ENCODE assay signal across 1 cellular context in genomic region chr7:105005006-105005405, GRCh38.
TF ChIP-seq lines count a peak whose summit lies in the region.

No MANE protein-coding gene starts in this region.

TF ChIP-seq in HepG2, 621 proteins besides CTCF, POLR2A, EP300 and RAD21:
- TF ChIP-seq SALL1 (CRISPR knock-in tag; IDR thresholded peaks at IDR 0.05) = 0 out of 2 replicates have a peak, but pooled peaks have one; percentile 14
